1 cellular context compared by ENCODE assay signal in the genomic region with DNA sequence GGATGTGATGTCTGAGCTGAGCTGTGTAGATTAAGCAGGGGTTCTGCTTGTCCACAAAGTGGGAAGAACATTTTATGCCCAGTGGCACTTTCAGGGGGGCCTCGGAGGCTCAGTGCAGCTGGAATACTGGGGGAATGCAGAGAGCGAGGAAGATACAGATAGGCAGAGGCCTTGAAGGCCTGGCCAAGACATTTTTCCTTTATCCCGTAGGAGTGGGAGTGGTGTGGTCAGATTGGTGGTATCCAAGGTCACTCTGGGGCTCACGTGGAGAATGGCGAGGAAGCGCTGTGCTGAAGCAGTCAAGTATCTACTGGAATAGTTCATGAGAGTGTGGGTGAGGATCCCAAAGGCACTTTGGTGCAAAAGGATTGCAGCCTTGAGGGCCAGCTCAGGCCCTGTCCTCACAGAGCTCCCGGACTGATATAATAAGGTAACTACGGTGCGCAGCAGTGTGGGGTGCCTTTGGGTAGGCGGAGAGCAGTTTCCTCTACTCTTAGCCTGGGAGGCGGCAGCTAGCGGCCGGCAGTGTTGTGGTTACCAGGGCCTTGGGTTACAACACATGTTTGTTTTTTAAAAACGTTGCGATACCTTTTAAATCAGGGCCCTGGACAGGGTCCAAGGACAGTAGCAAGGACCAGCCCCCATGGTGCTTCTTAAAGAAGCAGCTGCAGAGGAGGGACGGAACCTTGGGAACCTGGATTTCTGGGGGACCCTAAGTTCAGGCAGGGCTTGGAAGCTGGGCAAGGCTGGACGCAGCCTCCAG.
TF ChIP-seq lines count a peak whose summit lies in the region.

No MANE protein-coding gene starts in this region.

TF ChIP-seq in K562, 482 proteins besides CTCF, POLR2A, EP300 and RAD21:
- TF ChIP-seq FOXJ3 (CRISPR knock-in tag; IDR thresholded peaks at IDR 0.05) (peak; percentile 32; the same call in 1 of the 2 replicates), NRF1 (conservative IDR thresholded peaks at IDR 0.05 in 1 of 2, IDR thresholded peaks at IDR 0.05 in 1 of 2) (peak in 1 of 2 experiments; percentile 34; a peak in 2 of 4 replicates), FOXA3 (CRISPR knock-in tag; conservative IDR thresholded peaks at IDR 0.05 in 1 of 2, IDR thresholded peaks at IDR 0.05 in 1 of 2) (0 out of 4 replicates have a peak, but pooled peaks of 1 of the 2 experiments have one; percentile 5), CEBPG (CRISPR knock-in tag; IDR thresholded peaks at IDR 0.05) (no peak), CEBPG (tag; conservative IDR thresholded peaks at IDR 0.05 in 1 of 2, IDR thresholded peaks at IDR 0.05 in 1 of 2) (0 out of 4 replicates have a peak, but pooled peaks of 1 of the 2 experiments have one; percentile 11), CEBPB (tag; IDR thresholded peaks at IDR 0.05) (peak; percentile 48), TAF7 (tag; IDR thresholded peaks at IDR 0.05) (no peak), FOXJ2 (tag; IDR thresholded peaks at IDR 0.05) (peak; percentile 72), NFE2 (IDR thresholded peaks at IDR 0.05; ENCODE audit: low read depth) (no peak), ZBTB5 (IDR thresholded peaks at IDR 0.05) (no peak)
- TF ChIP-seq, protein P1, sequence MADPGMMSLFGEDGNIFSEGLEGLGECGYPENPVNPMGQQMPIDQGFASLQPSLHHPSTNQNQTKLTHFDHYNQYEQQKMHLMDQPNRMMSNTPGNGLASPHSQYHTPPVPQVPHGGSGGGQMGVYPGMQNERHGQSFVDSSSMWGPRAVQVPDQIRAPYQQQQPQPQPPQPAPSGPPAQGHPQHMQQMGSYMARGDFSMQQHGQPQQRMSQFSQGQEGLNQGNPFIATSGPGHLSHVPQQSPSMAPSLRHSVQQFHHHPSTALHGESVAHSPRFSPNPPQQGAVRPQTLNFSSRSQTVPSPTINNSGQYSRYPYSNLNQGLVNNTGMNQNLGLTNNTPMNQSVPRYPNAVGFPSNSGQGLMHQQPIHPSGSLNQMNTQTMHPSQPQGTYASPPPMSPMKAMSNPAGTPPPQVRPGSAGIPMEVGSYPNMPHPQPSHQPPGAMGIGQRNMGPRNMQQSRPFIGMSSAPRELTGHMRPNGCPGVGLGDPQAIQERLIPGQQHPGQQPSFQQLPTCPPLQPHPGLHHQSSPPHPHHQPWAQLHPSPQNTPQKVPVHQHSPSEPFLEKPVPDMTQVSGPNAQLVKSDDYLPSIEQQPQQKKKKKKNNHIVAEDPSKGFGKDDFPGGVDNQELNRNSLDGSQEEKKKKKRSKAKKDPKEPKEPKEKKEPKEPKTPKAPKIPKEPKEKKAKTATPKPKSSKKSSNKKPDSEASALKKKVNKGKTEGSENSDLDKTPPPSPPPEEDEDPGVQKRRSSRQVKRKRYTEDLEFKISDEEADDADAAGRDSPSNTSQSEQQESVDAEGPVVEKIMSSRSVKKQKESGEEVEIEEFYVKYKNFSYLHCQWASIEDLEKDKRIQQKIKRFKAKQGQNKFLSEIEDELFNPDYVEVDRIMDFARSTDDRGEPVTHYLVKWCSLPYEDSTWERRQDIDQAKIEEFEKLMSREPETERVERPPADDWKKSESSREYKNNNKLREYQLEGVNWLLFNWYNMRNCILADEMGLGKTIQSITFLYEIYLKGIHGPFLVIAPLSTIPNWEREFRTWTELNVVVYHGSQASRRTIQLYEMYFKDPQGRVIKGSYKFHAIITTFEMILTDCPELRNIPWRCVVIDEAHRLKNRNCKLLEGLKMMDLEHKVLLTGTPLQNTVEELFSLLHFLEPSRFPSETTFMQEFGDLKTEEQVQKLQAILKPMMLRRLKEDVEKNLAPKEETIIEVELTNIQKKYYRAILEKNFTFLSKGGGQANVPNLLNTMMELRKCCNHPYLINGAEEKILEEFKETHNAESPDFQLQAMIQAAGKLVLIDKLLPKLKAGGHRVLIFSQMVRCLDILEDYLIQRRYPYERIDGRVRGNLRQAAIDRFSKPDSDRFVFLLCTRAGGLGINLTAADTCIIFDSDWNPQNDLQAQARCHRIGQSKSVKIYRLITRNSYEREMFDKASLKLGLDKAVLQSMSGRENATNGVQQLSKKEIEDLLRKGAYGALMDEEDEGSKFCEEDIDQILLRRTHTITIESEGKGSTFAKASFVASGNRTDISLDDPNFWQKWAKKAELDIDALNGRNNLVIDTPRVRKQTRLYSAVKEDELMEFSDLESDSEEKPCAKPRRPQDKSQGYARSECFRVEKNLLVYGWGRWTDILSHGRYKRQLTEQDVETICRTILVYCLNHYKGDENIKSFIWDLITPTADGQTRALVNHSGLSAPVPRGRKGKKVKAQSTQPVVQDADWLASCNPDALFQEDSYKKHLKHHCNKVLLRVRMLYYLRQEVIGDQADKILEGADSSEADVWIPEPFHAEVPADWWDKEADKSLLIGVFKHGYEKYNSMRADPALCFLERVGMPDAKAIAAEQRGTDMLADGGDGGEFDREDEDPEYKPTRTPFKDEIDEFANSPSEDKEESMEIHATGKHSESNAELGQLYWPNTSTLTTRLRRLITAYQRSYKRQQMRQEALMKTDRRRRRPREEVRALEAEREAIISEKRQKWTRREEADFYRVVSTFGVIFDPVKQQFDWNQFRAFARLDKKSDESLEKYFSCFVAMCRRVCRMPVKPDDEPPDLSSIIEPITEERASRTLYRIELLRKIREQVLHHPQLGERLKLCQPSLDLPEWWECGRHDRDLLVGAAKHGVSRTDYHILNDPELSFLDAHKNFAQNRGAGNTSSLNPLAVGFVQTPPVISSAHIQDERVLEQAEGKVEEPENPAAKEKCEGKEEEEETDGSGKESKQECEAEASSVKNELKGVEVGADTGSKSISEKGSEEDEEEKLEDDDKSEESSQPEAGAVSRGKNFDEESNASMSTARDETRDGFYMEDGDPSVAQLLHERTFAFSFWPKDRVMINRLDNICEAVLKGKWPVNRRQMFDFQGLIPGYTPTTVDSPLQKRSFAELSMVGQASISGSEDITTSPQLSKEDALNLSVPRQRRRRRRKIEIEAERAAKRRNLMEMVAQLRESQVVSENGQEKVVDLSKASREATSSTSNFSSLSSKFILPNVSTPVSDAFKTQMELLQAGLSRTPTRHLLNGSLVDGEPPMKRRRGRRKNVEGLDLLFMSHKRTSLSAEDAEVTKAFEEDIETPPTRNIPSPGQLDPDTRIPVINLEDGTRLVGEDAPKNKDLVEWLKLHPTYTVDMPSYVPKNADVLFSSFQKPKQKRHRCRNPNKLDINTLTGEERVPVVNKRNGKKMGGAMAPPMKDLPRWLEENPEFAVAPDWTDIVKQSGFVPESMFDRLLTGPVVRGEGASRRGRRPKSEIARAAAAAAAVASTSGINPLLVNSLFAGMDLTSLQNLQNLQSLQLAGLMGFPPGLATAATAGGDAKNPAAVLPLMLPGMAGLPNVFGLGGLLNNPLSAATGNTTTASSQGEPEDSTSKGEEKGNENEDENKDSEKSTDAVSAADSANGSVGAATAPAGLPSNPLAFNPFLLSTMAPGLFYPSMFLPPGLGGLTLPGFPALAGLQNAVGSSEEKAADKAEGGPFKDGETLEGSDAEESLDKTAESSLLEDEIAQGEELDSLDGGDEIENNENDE (IDR thresholded peaks at IDR 0.05; ENCODE audit: low read depth, low read length) = peak; percentile 86
- TF ChIP-seq, protein P2, sequence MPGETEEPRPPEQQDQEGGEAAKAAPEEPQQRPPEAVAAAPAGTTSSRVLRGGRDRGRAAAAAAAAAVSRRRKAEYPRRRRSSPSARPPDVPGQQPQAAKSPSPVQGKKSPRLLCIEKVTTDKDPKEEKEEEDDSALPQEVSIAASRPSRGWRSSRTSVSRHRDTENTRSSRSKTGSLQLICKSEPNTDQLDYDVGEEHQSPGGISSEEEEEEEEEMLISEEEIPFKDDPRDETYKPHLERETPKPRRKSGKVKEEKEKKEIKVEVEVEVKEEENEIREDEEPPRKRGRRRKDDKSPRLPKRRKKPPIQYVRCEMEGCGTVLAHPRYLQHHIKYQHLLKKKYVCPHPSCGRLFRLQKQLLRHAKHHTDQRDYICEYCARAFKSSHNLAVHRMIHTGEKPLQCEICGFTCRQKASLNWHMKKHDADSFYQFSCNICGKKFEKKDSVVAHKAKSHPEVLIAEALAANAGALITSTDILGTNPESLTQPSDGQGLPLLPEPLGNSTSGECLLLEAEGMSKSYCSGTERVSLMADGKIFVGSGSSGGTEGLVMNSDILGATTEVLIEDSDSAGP (CRISPR knock-in tag; IDR thresholded peaks at IDR 0.05) = 0 out of 2 replicates have a peak, but pooled peaks have one; percentile 22
